In the genomic region with DNA sequence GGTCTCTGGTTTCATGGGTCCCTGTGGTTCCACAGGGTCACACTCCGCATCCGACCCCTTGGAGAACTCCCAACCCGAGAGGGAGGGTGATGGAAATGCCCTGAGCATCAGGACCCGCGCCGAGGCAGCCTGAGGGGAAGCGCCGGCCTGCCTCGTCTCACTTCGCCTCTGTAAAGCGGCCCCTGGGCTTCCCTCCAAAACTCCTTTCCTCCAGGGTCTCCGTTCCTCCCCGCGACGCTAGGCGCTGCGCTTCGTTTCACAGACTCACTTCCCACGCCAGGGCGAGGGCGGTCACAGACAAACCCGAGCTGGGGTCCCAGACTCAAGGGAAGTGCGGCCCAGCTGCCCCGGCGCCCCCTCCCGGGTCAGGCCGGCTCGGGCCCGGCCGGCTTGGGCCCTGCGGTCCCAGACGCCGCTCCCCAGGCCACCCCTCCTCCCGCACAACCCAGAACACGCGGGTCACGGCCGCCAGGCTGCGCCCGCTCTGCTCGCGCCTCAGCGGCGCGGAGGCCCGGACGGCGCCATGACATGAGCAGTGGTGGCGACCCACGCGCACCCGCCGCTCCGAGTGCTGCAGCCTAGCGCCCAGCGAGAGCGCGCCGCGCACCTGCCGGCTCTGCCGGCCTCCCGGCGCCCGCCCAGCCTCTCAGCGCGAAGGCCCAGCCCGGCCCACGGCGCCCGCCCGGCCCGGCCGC, we compare ENCODE assay signal across 8 cellular contexts. TPM values are rescaled to one million over a fixed set of nuclear protein-coding genes. Genes with fewer than 3 reads are reported as not detected.
DNase-seq lines count a peak whose midpoint lies in the region; TF ChIP-seq lines count a peak whose summit lies in the region.

No MANE protein-coding gene starts in this region.

- no peaks in the 10 kb centered on the region for H3K9me3 Mint-ChIP-seq in endodermal cell

- H3K4me1 ChIP-seq in endodermal cell (ENCODE audit: control insufficient read depth, insufficient read depth, low read length) = no peaks in the 10 kb centered on the region
- peaks cover 0 to 15% of the 10 kb centered on the region in 2 donors for H3K4me1 ChIP-seq in muscle layer of duodenum (ENCODE audit: control insufficient read depth in 1 of 2, insufficient read depth in 2 of 2, low read length in 2 of 2)

- TF ChIP-seq CTCF in GM12875 (IDR thresholded peaks at IDR 0.05; ENCODE audit: borderline replicate concordance, insufficient read depth, low read depth, low read length) = no peak
- peak; percentile 47 for TF ChIP-seq CTCF in endodermal cell (conservative IDR thresholded peaks at IDR 0.05)

- no peak overlapping the region for H3K27ac Mint-ChIP-seq in endodermal cell

- H3K36me3 Mint-ChIP-seq in endodermal cell (ENCODE audit: low read depth) = no peaks in the 10 kb centered on the region

- no peak overlapping the region for H3K9ac ChIP-seq in endodermal cell (ENCODE audit: extremely low read depth, low read length, poor library complexity, severe bottlenecking)

- peak overlapping the region; percentile 89 for H3K4me3 ChIP-seq in GM12875 (ENCODE audit: low read depth, low read length)
- peak overlapping the region; percentile 80 for H3K4me3 ChIP-seq in endodermal cell (ENCODE audit: low read length)
- H3K4me3 ChIP-seq in muscle layer of duodenum (ENCODE audit: low read depth in 1 of 2, low read length in 2 of 2) = peak overlapping the region; percentile 57 to 58

- H3K9me3 ChIP-seq in endodermal cell (ENCODE audit: control insufficient read depth, low read length) (no peaks in the 10 kb centered on the region), muscle layer of duodenum (ENCODE audit: control insufficient read depth in 1 of 2, low read length in 2 of 2) (no peaks in the 10 kb centered on the region)

- CTCF ChIA-PET in HEK293T (lab: Yijun Ruan, JAX) = interaction anchor here (0.6 kb wide), 1 partner anchor 504 kb away, joined by 3 read pairs; no protein-coding TSS in a partner anchor

- H3K36me3 ChIP-seq in endodermal cell (ENCODE audit: control insufficient read depth, insufficient read depth, low read length) = no peaks in the 10 kb centered on the region
- no peaks in the 10 kb centered on the region for H3K36me3 ChIP-seq in muscle layer of duodenum (ENCODE audit: control insufficient read depth in 1 of 2, insufficient read depth in 2 of 2, low read length in 2 of 2)

- DNase-seq in HEK293T (ENCODE audit: extremely low spot score) (peak; percentile 63), MV-4-11 (lab: John Stamatoyannopoulos, UW) (peak; percentile 38), endodermal cell (peak; percentile 80), NCI-H128 (lab: John Stamatoyannopoulos, UW; ENCODE audit: unreplicated experiment) (no peak)
- peak in 2 of 3 experiments; percentile 30 to 33 for DNase-seq in activated CD8-positive, alpha-beta memory T cell treated with anti-CD3 and anti-CD28 coated beads for 48 hours (ENCODE audit: low read depth in 2 of 3, low spot score in 2 of 3)
- DNase-seq in stimulated activated naive CD4-positive, alpha-beta T cell treated with Interleukin-2 at 50 U/mL for 16 hours (lab: John Stamatoyannopoulos, UW) = peak; percentile 62

- H3K4me1 Mint-ChIP-seq in endodermal cell = peaks cover 19% of the 10 kb centered on the region

- WGBS in endodermal cell (ENCODE audit: insufficient coverage in 1 of 2, insufficient read length in 1 of 2), 2 experiments = 3 to 5% methylated on average over 27 to 74 of the region's 74 CpGs

- POLR2A ChIA-PET in HEK293T (lab: Yijun Ruan, JAX) = interaction anchor here (0.5 to 1.7 kb wide), 6 partner anchors 9 to 459 kb away, joined by 3 to 7 read pairs (median 4); no protein-coding TSS in a partner anchor

- peak overlapping the region; percentile 70 for H3K4me3 Mint-ChIP-seq in endodermal cell

- H3K27me3 ChIP-seq in endodermal cell (ENCODE audit: control insufficient read depth, insufficient read depth, low read length, poor library complexity, severe bottlenecking) = peaks cover 24% of the 10 kb centered on the region
- H3K27me3 ChIP-seq in muscle layer of duodenum (ENCODE audit: low read depth, low read length) = no peaks in the 10 kb centered on the region

- peaks cover 21% of the 10 kb centered on the region for H3K27me3 Mint-ChIP-seq in endodermal cell (ENCODE audit: insufficient read depth)

- no peak overlapping the region for H3K27ac ChIP-seq in endodermal cell (ENCODE audit: low read depth, low read length)
- no peak overlapping the region for H3K27ac ChIP-seq in muscle layer of duodenum (ENCODE audit: low read length)

TF ChIP-seq in HEK293T, 16 proteins besides CTCF, POLR2A, EP300 and RAD21:
- TF ChIP-seq ELF4 (IDR thresholded peaks at IDR 0.05) (no peak), FOXA1 (IDR thresholded peaks at IDR 0.05) (no peak), L3MBTL2 (conservative IDR thresholded peaks at IDR 0.05) (peak; percentile 92), FOXK2 (IDR thresholded peaks at IDR 0.05) (no peak), SP1 (IDR thresholded peaks at IDR 0.05) (no peak), TARDBP (IDR thresholded peaks at IDR 0.05) (no peak), BHLHE40 (IDR thresholded peaks at IDR 0.05; ENCODE audit: borderline replicate concordance) (no peak)
- TF ChIP-seq, protein P1, sequence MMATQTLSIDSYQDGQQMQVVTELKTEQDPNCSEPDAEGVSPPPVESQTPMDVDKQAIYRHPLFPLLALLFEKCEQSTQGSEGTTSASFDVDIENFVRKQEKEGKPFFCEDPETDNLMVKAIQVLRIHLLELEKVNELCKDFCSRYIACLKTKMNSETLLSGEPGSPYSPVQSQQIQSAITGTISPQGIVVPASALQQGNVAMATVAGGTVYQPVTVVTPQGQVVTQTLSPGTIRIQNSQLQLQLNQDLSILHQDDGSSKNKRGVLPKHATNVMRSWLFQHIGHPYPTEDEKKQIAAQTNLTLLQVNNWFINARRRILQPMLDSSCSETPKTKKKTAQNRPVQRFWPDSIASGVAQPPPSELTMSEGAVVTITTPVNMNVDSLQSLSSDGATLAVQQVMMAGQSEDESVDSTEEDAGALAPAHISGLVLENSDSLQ (IDR thresholded peaks at IDR 0.05) = no peak

RNA-seq across cellular contexts. Expression of a gene that starts 0.6 kb away (rescaled TPM):
- total RNA-seq in endodermal cell = 10 to 100 TPM; 43.0 to 62.3 TPM
- polyA plus RNA-seq in endodermal cell (2013, experiment 1 of 2) = 39.4 TPM
- 36.6 TPM for polyA plus RNA-seq in endodermal cell (2013, experiment 2 of 2)
